Comparison of ENCODE assay signal across 10 cellular contexts in genomic region chr5:270340-270739, GRCh38. TPM values are rescaled to one million over a fixed set of nuclear protein-coding genes. Genes with fewer than 3 reads are reported as not detected.
A peak's percentile ranks its signal among the peaks of the same experiment; 100 is the strongest.
DNase-seq lines count a peak whose midpoint lies in the region; ATAC-seq and TF ChIP-seq lines count a peak whose summit lies in the region.
"Had no signal": no experiment of that assay in that cellular context is flagged by ENCODE, and none has a peak within 500 bp of the region (broad histone marks: within the 10 kb centered on the region; RNA-seq: fewer than 3 reads in every experiment).

No MANE protein-coding gene starts in this region.

- H4K20me1 ChIP-seq in fibroblast of lung (ENCODE audit: control insufficient read depth, extremely low read depth, insufficient read depth, low read length): no peaks in the 10 kb centered on the region

- H3K4me3 ChIP-seq in fibroblast of lung (replicated peaks in 1 of 4; ENCODE audit: control extremely low read depth in 1 of 4, insufficient read depth in 1 of 4, low read depth in 3 of 4, low read length in 4 of 4) (peak overlapping the region in 1 of 4 experiments; percentile 84), skeletal muscle satellite cell (ENCODE audit: low read length) (no peak overlapping the region)

- H3K27ac ChIP-seq in RWPE1: peak overlapping the region; percentile 84
- peak overlapping the region; percentile 86 for H3K27ac ChIP-seq in fibroblast of lung (ENCODE audit: insufficient read depth, low read length)

- DNase-seq in H4 (ENCODE audit: low spot score) (peak; percentile 2), RWPE1 (ENCODE audit: low spot score) (no peak), fibroblast of lung (ENCODE audit: low read depth in 2 of 2) (no peak), retina (no peak), germinal center (ENCODE audit: low spot score) (no peak), omental fat pad (ENCODE audit: low spot score) (no peak)
- DNase-seq: NCI-H1092 treated with DMSO at 0.1 percent for 48 hours; stimulated activated CD4-positive, alpha-beta T cell treated with anti-CD3 and anti-CD28 coated beads, Interleukin-4, amount 100 ng/mL, for 1 hour had no signal

- CTCF ChIA-PET in RWPE1 (lab: Yijun Ruan, JAX): no interaction called here

- POLR2A ChIA-PET in RWPE1 (lab: Yijun Ruan, JAX; ENCODE audit: low non-redundant PET): no interaction called here

- no peak overlapping the region for H2AFZ ChIP-seq in fibroblast of lung (ENCODE audit: low read length)

- peaks cover 6% of the 10 kb centered on the region for H3K36me3 ChIP-seq in fibroblast of lung (ENCODE audit: control insufficient read depth, insufficient read depth, low read length)
- peaks cover 26% of the 10 kb centered on the region for H3K36me3 ChIP-seq in skeletal muscle satellite cell (ENCODE audit: insufficient read depth, low read length)
- H3K36me3 ChIP-seq: cardiac muscle cell had no signal

- H3K27me3 ChIP-seq in fibroblast of lung (ENCODE audit: control insufficient read depth, insufficient read depth, low read length): no peaks in the 10 kb centered on the region
- no peaks in the 10 kb centered on the region for H3K27me3 ChIP-seq in skeletal muscle satellite cell (ENCODE audit: control insufficient read depth, insufficient read depth, low read length)
- H3K27me3 ChIP-seq: cardiac muscle cell had no signal

- H3K4me2 ChIP-seq in fibroblast of lung (ENCODE audit: extremely low read depth, insufficient read depth, low read length) (no peak overlapping the region), skeletal muscle satellite cell (ENCODE audit: low read length) (no peak overlapping the region)

- H3K9ac ChIP-seq in fibroblast of lung (ENCODE audit: insufficient read depth, low read length) (no peak overlapping the region), skeletal muscle satellite cell (ENCODE audit: low read depth, low read length) (peak overlapping the region; percentile 85)

- ATAC-seq in omental fat pad (ENCODE audit: low FRiP score): no peak

- no peaks in the 10 kb centered on the region for H3K9me3 ChIP-seq in fibroblast of lung (ENCODE audit: control insufficient read depth, insufficient read depth, low read depth, low read length)
- H3K9me3 ChIP-seq in skeletal muscle satellite cell (replicated peaks; ENCODE audit: low read length): no peaks in the 10 kb centered on the region

- H3K4me1 ChIP-seq in fibroblast of lung (ENCODE audit: control insufficient read depth, extremely low read depth, insufficient read depth, low read length) (peaks cover 10% of the 10 kb centered on the region), skeletal muscle satellite cell (ENCODE audit: control insufficient read depth, insufficient read depth, low read length) (peaks cover 20% of the 10 kb centered on the region)

- H3K79me2 ChIP-seq in fibroblast of lung (ENCODE audit: control insufficient read depth, insufficient read depth, low read length): peaks cover 25% of the 10 kb centered on the region

- TF ChIP-seq CTCF in RWPE1 (conservative IDR thresholded peaks at IDR 0.05; ENCODE audit: low read depth): no peak
- no peak for TF ChIP-seq CTCF in fibroblast of lung (conservative IDR thresholded peaks at IDR 0.05 in 1 of 2, IDR thresholded peaks at IDR 0.05 in 1 of 2; ENCODE audit: low read depth in 1 of 2, low read length in 2 of 2)
- TF ChIP-seq CTCF in omental fat pad (IDR thresholded peaks at IDR 0.05): no peak

RNA-seq across cellular contexts. Expression of gene PDCD6, which starts 1.1 kb away (rescaled TPM):
- total RNA-seq in H4 (2014; rRNA removed; shearing (Covaris generic)): 260 and 282 TPM in 2 replicates
- total RNA-seq in fibroblast of lung (110 and 134 TPM in 2 replicates), omental fat pad (10 to 100 TPM; 69.0 to 92.2 (median 78.3) TPM)
- 165 and 190 TPM in 2 replicates for polyA plus RNA-seq in fibroblast of lung
- polyA plus RNA-seq in fibroblast of lung (2012): 118 and 140 TPM in 2 replicates
- polyA minus RNA-seq in fibroblast of lung (ENCODE audit: low replicate concordance): 149 and 199 TPM in 2 replicates
- 96.1 and 105 TPM in 2 replicates for total RNA-seq in skeletal muscle satellite cell (2012; rRNA removed)

RNA-seq across cellular contexts. Expression of gene AHRR, which starts 51.2 kb away (rescaled TPM):
- 10.8 and 12.9 TPM in 2 replicates for total RNA-seq in H4 (2014; rRNA removed; shearing (Covaris generic))
- total RNA-seq in fibroblast of lung (6.2 and 26.4 TPM in 2 replicates), omental fat pad (1 to 10 TPM in 2 of 4 donors, under 1 TPM in 2; 0.25 to 2.2 (median 1.6) TPM)
- 11.3 and 16.0 TPM in 2 replicates for polyA plus RNA-seq in fibroblast of lung
- 12.8 and 18.3 TPM in 2 replicates for polyA plus RNA-seq in fibroblast of lung (2012)
- polyA minus RNA-seq in fibroblast of lung (ENCODE audit: low replicate concordance): 18.5 and 28.2 TPM in 2 replicates
- 8.1 and 9.8 TPM in 2 replicates for total RNA-seq in skeletal muscle satellite cell (2012; rRNA removed)

RNA-seq across cellular contexts. Expression of gene SDHA, which starts 52.2 kb away (rescaled TPM):
- 70.3 and 79.9 TPM in 2 replicates for total RNA-seq in H4 (2014; rRNA removed; shearing (Covaris generic))
- total RNA-seq in fibroblast of lung (103 and 150 TPM in 2 replicates), omental fat pad (10 to 100 TPM; 76.5 to 92.8 (median 83.0) TPM)
- 89.6 and 116 TPM in 2 replicates for polyA plus RNA-seq in fibroblast of lung
- 134 and 176 TPM in 2 replicates for polyA plus RNA-seq in fibroblast of lung (2012)
- polyA minus RNA-seq in fibroblast of lung (ENCODE audit: low replicate concordance): 300 and 525 TPM in 2 replicates
- 82.1 and 90.5 TPM in 2 replicates for total RNA-seq in skeletal muscle satellite cell (2012; rRNA removed)

RNA-seq across cellular contexts. Expression of gene CCDC127, which starts 52.4 kb away (rescaled TPM):
- total RNA-seq in H4 (2014; rRNA removed; shearing (Covaris generic)): 4.6 and 4.8 TPM in 2 replicates
- 5.6 and 7.4 TPM in 2 replicates for total RNA-seq in fibroblast of lung
- 3.7 and 4.8 TPM in 2 replicates for polyA plus RNA-seq in fibroblast of lung
- 4.5 and 6.0 TPM in 2 replicates for polyA plus RNA-seq in fibroblast of lung (2012)
- polyA minus RNA-seq in fibroblast of lung (ENCODE audit: low replicate concordance): 3.0 and 5.5 TPM in 2 replicates
- 2.3 and 4.2 TPM in 2 replicates for total RNA-seq in skeletal muscle satellite cell (2012; rRNA removed)
- total RNA-seq in omental fat pad: 10 to 100 TPM in 1 of 4 donors, 1 to 10 TPM in 3; 4.7 to 10.6 (median 5.5) TPM
